Comparison of ENCODE assay signal across 15 cellular contexts in genomic region chr16:69865701-69866100, GRCh38.
DNase-seq lines count a peak whose midpoint lies in the region; ATAC-seq, FAIRE-seq and TF ChIP-seq lines count a peak whose summit lies in the region.
"Had no signal": no experiment of that assay in that cellular context is flagged by ENCODE, and none has a peak within 500 bp of the region (broad histone marks: within the 10 kb centered on the region; RNA-seq: fewer than 3 reads in every experiment).

No MANE protein-coding gene starts in this region.

- H3K9ac ChIP-seq in IMR-90 (ENCODE audit: low read depth, low read length): no peak overlapping the region
- H3K9ac ChIP-seq in liver (ENCODE audit: low read depth in 1 of 2, low read length in 2 of 2): no peak overlapping the region

- FAIRE-seq in GM12891 (lab: Jason Lieb, UNC): no peak

- TF ChIP-seq POLR2A in IMR-90 (IDR thresholded peaks at IDR 0.05; ENCODE audit: low read depth, low read length) (no peak), GM12891 (IDR thresholded peaks at IDR 0.05; ENCODE audit: low read depth, low read length) (no peak)

- H2AFZ ChIP-seq in IMR-90 (replicated peaks; ENCODE audit: low read length, poor library complexity): peak overlapping the region; percentile 60

- no TSS peak for BruUV-seq in IMR-90 (replicated peaks; lab: Mats Ljungman, UMichigan)

- H3K23ac ChIP-seq in IMR-90 (ENCODE audit: low read depth, low read length): no peak overlapping the region; the same call in 1 of the 2 replicates

- H3K18ac ChIP-seq in IMR-90 (ENCODE audit: low read depth, low read length): peak overlapping the region; percentile 60; the same call in 1 of the 2 replicates

- H3K4me1 ChIP-seq in IMR-90 (ENCODE audit: control insufficient read depth, insufficient read depth, low read length) (0 out of 2 replicates have a peak, but pooled peaks cover 5% of the 10 kb centered on the region), liver (ENCODE audit: control insufficient read depth in 4 of 4, insufficient read depth in 4 of 4, low read length in 3 of 4) (peaks cover 1 to 15% (median 8%) of the 10 kb centered on the region in 4 donors)

- H3K36me3 ChIP-seq in IMR-90 (ENCODE audit: control insufficient read depth, insufficient read depth, low read length): no peaks in the 10 kb centered on the region; the same call in 1 of the 2 replicates
- peaks cover 0 to 3% (median 0%) of the 10 kb centered on the region in 4 donors for H3K36me3 ChIP-seq in liver (ENCODE audit: control insufficient read depth in 4 of 4, insufficient read depth in 3 of 4, low read depth in 1 of 4, low read length in 3 of 4)

- peak overlapping the region; percentile 4 for H2AK9ac ChIP-seq in IMR-90 (replicated peaks; ENCODE audit: low read depth, low read length, poor library complexity)

- H3K4me3 ChIP-seq in IMR-90 (ENCODE audit: insufficient read depth, low read depth, low read length) (no peak overlapping the region), cardiac fibroblast (replicated peaks in 1 of 2; ENCODE audit: low read depth in 2 of 2, low read length in 2 of 2) (no peak overlapping the region), liver (ENCODE audit: low read depth in 1 of 3, low read length in 3 of 3) (no peak overlapping the region)
- H3K4me3 ChIP-seq: dorsolateral prefrontal cortex had no signal

- ATAC-seq in IMR-90 (ENCODE audit: low read depth) (peak; percentile 88), HG02798 (IDR thresholded peaks at IDR 0.05; ENCODE audit: poor library complexity, unreplicated experiment) (no peak), HG02970 (IDR thresholded peaks at IDR 0.05; ENCODE audit: low FRiP score, unreplicated experiment) (no peak)
- ATAC-seq: activated CD8-positive, alpha-beta T cell treated with anti-CD3 and anti-CD28 coated beads, Interleukin-2, amount 10 ng/mL, durations not matched to agents 7 days and 5 days; stimulated activated memory B cell treated with anti-CD40 and anti-IgM and Interleukin-4, amounts not matched to agents 10 μg/mL and 1 μg/mL and 100 μg/mL, for 72 hours had no signal

- no peak overlapping the region for H2AK5ac ChIP-seq in IMR-90 (ENCODE audit: low read depth, low read length)

- H3K4ac ChIP-seq in IMR-90 (ENCODE audit: low read depth, low read length): peak overlapping the region; percentile 34; the same call in 1 of the 2 replicates

- H3K4me2 ChIP-seq in IMR-90 (ENCODE audit: low read depth, low read length): peak overlapping the region; percentile 61; the same call in 1 of the 2 replicates

- H3K27ac ChIP-seq in IMR-90 (ENCODE audit: insufficient read depth, low read length): no peak overlapping the region
- H3K27ac ChIP-seq in liver (ENCODE audit: low read depth in 1 of 2, low read length in 2 of 2): no peak overlapping the region
- no peak overlapping the region for H3K27ac ChIP-seq in caudate nucleus (ENCODE audit: low read depth, low read length)
- H3K27ac ChIP-seq: dorsolateral prefrontal cortex had no signal

- in situ Hi-C loops in IMR-90 (cut with MboI; ENCODE audit: low sequenced_read_pairs): no loop called here

- no peaks in the 10 kb centered on the region for H3K27me3 ChIP-seq in IMR-90 (ENCODE audit: control insufficient read depth, insufficient read depth, low read length)
- H3K27me3 ChIP-seq in liver (ENCODE audit: control insufficient read depth in 4 of 4, insufficient read depth in 4 of 4, low read length in 3 of 4): no peaks in the 10 kb centered on the region
- H3K27me3 ChIP-seq: dorsolateral prefrontal cortex had no signal

- no peak overlapping the region for H2BK15ac ChIP-seq in IMR-90 (ENCODE audit: low read depth, low read length)

- H4K91ac ChIP-seq in IMR-90 (ENCODE audit: insufficient read depth, low read depth, low read length): no peak overlapping the region

- dilution Hi-C loops in IMR-90 (cut with HindIII; ENCODE audit: low sequenced_read_pairs, unreplicated experiment): no loop called here

- peak overlapping the region; percentile 66 for H2BK5ac ChIP-seq in IMR-90 (ENCODE audit: low read depth, low read length, poor library complexity, severe bottlenecking)

- H3K79me1 ChIP-seq in IMR-90 (ENCODE audit: low read depth in 1 of 2, low read length in 2 of 2): peaks cover 0 to 11% of the 10 kb centered on the region in 2 experiments; a peak in 2 of 4 replicates

- H3K14ac ChIP-seq in IMR-90 (replicated peaks; ENCODE audit: low read depth, low read length): no peak overlapping the region; the same call in 1 of the 2 replicates

- WGBS in IMR-90 (ENCODE audit: extremely low coverage in 2 of 2, insufficient read length in 1 of 2), 2 experiments: no CpG with 5 or more reads among the region's 8 CpGs
- WGBS in liver: 81% methylated on average over 8 of the region's 8 CpGs

- TF ChIP-seq CTCF in IMR-90 (conservative IDR thresholded peaks at IDR 0.05; ENCODE audit: low read depth, low read length) (no peak), cardiac fibroblast (IDR thresholded peaks at IDR 0.05; ENCODE audit: low read depth, low read length) (no peak), liver (IDR thresholded peaks at IDR 0.05; ENCODE audit: low read depth, low read length, missing input control) (no peak)

- DNase-seq in AG08396 (ENCODE audit: low spot score) (peak; percentile 46), IMR-90 (peak; percentile 90), cardiac fibroblast (ENCODE audit: low read depth in 2 of 2) (peak; percentile 84 to 90), caudate nucleus (lab: John Stamatoyannopoulos, UW) (no peak), GM12891 (ENCODE audit: insufficient read length, low spot score) (no peak)
- DNase-seq: activated CD8-positive, alpha-beta T cell treated with anti-CD3 and anti-CD28 coated beads, Interleukin-2, amount 10 ng/mL, durations not matched to agents 7 days and 5 days; activated naive CD4-positive, alpha-beta T cell treated with anti-CD3 and anti-CD28 coated beads, Interleukin-2, amount 10 ng/mL, durations not matched to agents 7 days and 5 days; dorsolateral prefrontal cortex; naive B cell; NCI-H1105 treated with DMSO at 0.1 percent for 48 hours; NCI-H774 had no signal

- intact Hi-C loops in IMR-90 (cut with micrococcal nuclease): no loop called here

- no peak overlapping the region for H4K5ac ChIP-seq in IMR-90 (ENCODE audit: low read depth, low read length)

- no peak overlapping the region for H3K56ac ChIP-seq in IMR-90 (ENCODE audit: extremely low read depth, insufficient read depth, low read length)

- peak overlapping the region; percentile 24; the same call in 1 of the 2 replicates for H2BK120ac ChIP-seq in IMR-90 (ENCODE audit: low read depth, low read length)

- CTCF ChIA-PET in IMR-90 (lab: Yijun Ruan, JAX): no interaction called here

- H4K8ac ChIP-seq in IMR-90 (ENCODE audit: low read depth in 2 of 2, low read length in 2 of 2): peak overlapping the region in 1 of 2 experiments; percentile 66; a peak in 2 of 4 replicates

- H3K9me3 ChIP-seq in IMR-90 (ENCODE audit: control insufficient read depth, insufficient read depth, low read length) (no peaks in the 10 kb centered on the region), liver (ENCODE audit: control insufficient read depth in 4 of 4, low read length in 3 of 4) (no peaks in the 10 kb centered on the region)

- TF ChIP-seq RAD21 in IMR-90 (IDR thresholded peaks at IDR 0.05; ENCODE audit: low read length) (no peak), liver (IDR thresholded peaks at IDR 0.05) (no peak)

- H2BK20ac ChIP-seq in IMR-90 (ENCODE audit: low read depth, low read length): peak overlapping the region; percentile 64; the same call in 1 of the 2 replicates

- H3K9me1 ChIP-seq in IMR-90 (ENCODE audit: insufficient read depth, low read length): peaks cover 14% of the 10 kb centered on the region; the same call in 1 of the 2 replicates

- POLR2A ChIA-PET in IMR-90 (lab: Charles Lee; ENCODE audit: unreplicated experiment): no interaction called here

- H4K20me1 ChIP-seq in IMR-90 (ENCODE audit: insufficient read depth, low read length): no peaks in the 10 kb centered on the region

TF ChIP-seq in IMR-90, 13 proteins besides CTCF, POLR2A, EP300 and RAD21:
- TF ChIP-seq FOS (IDR thresholded peaks at IDR 0.05; ENCODE audit: low read depth, low read length) (no peak), BHLHE40 (IDR thresholded peaks at IDR 0.05; ENCODE audit: low read depth, low read length) (no peak; the same call in 1 of the 2 replicates), CHD1 (IDR thresholded peaks at IDR 0.05; ENCODE audit: low read depth, low read length) (no peak), MAZ (IDR thresholded peaks at IDR 0.05; ENCODE audit: borderline replicate concordance, low read depth, low read length) (no peak), CEBPB (IDR thresholded peaks at IDR 0.05; ENCODE audit: low read depth, low read length) (peak; percentile 25; the same call in 1 of the 2 replicates)
TF ChIP-seq in IMR-90: peak in this region for 1.

TF ChIP-seq in liver, 16 proteins besides CTCF, POLR2A, EP300 and RAD21:
- TF ChIP-seq HNF4A (conservative IDR thresholded peaks at IDR 0.05) (no peak), FOXA1 (IDR thresholded peaks at IDR 0.05) (no peak), NR2F2 (IDR thresholded peaks at IDR 0.05) (peak; percentile 33), SP1 (IDR thresholded peaks at IDR 0.05) (no peak), HNF4G (IDR thresholded peaks at IDR 0.05) (no peak), TAF1 (conservative IDR thresholded peaks at IDR 0.05) (no peak), RXRA (IDR thresholded peaks at IDR 0.05) (peak in 1 of 2 donors; percentile 33)

TF ChIP-seq in GM12891, 5 proteins besides CTCF, POLR2A, EP300 and RAD21:
- TF ChIP-seq TAF1 (IDR thresholded peaks at IDR 0.05; ENCODE audit: low read depth, low read length) (no peak), POU2F2 (IDR thresholded peaks at IDR 0.05; ENCODE audit: low read depth, low read length) (no peak), PAX5 (IDR thresholded peaks at IDR 0.05; ENCODE audit: insufficient read depth, low read length, severe bottlenecking) (no peak), POLR2AphosphoS5 (IDR thresholded peaks at IDR 0.05; ENCODE audit: low read depth, low read length) (no peak), SPI1 (IDR thresholded peaks at IDR 0.05; ENCODE audit: low read depth, low read length) (no peak)

Comparison
In these comparisons a context has a peak if more than half of its experiments do, and no peak if none do; other contexts are left out.
1. DNase-seq: peak in AG08396 (single experiment), IMR-90 (single experiment) and cardiac fibroblast (2 of 2); none in caudate nucleus (0 of 61) and GM12891 (single experiment).